ENCODE assay signal across 10 cellular contexts in the genomic region with DNA sequence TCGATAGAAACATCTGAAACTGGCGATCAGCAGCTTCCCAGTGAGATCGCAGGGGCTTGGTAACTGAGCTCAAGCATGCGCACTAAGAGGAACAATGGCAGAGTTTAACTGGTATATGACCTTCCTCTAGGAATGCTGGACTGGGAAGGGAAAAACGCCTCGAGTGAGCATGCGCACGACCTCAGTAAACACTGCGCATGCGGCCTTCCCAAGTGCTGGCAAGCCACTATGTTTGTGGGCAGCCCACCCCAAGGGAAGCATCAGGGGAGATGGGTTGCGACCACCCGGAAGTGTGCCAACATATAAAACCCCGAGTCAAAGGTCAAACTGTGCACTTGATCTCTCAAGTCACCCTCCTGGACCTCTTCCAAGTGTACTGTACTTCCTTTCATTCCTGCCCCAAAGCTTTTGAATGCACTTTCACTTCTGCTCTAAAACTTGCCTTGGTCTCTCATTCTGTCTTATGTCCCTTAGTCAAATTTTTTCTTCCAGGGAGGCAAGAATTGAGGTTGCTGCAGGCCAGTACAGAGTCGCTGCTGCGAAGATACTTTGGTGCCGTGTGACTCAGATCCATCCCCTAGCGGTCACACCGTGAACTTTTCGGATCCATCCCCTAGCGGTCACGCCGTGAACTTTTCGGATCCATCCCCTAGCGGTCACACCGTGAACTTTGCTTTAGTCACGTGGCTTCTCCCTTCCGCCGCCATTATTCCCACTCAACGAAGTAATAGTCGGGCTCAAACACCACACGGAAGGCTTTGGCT.
DNase-seq lines count a peak whose midpoint lies in the region; ATAC-seq and TF ChIP-seq lines count a peak whose summit lies in the region.
"Had no signal": no experiment of that assay in that cellular context is flagged by ENCODE, and none has a peak within 500 bp of the region (broad histone marks: within the 10 kb centered on the region; RNA-seq: fewer than 3 reads in every experiment).

No MANE protein-coding gene starts in this region.

- DNase-seq in GM06990 (ENCODE audit: extremely low read depth, insufficient read length) (no peak), SHP77 (lab: John Stamatoyannopoulos, UW) (peak; percentile 34 to 69), heart right ventricle (no peak), pons (ENCODE audit: low spot score) (peak; percentile 76), C1 segment of cervical spinal cord (lab: John Stamatoyannopoulos, UW) (no peak)
- no peak for DNase-seq in activated effector memory CD4-positive, alpha-beta T cell treated with anti-CD3 and anti-CD28 coated beads, Interleukin-2, amount 50 U/mL, for 16 hours
- no peak for DNase-seq in stimulated activated CD4-positive, alpha-beta T cell treated with anti-CD3 and anti-CD28 coated beads, Interleukin-4, amount 100 ng/mL, for 24 hours
- DNase-seq: GDM1, OCI-M1 had no signal

- H3K9me3 ChIP-seq in heart right ventricle, result peaks cover 0 to 6% (median 0%) of the 10 kb centered on the region in 11 donors

- no peaks in the 10 kb centered on the region; the same call in 1 of the 2 replicates for H3K27me3 ChIP-seq in GM06990 (replicated peaks; ENCODE audit: control insufficient read depth, insufficient read depth, low read length)
- no peaks in the 10 kb centered on the region for H3K27me3 ChIP-seq in heart right ventricle

- 72 to 73% methylated on average over 31 of the region's 31 CpGs for WGBS in heart right ventricle, 2 donors

- H3K4me1 ChIP-seq in heart right ventricle, result peaks cover 19 to 63% (median 48%) of the 10 kb centered on the region in 9 donors

- H3K4me3 ChIP-seq in GM06990 (replicated peaks; ENCODE audit: low read depth, low read length), result no peak overlapping the region
- no peak overlapping the region for H3K4me3 ChIP-seq in heart right ventricle

- H3K36me3 ChIP-seq in GM06990 (ENCODE audit: control insufficient read depth, insufficient read depth, low read length), result no peaks in the 10 kb centered on the region
- no peaks in the 10 kb centered on the region for H3K36me3 ChIP-seq in heart right ventricle

- intact Hi-C loops in heart right ventricle (cut with DNase I), result loop anchor here in 3 of 10 donors (5.0 kb wide), 2 partner anchors 42 to 47 kb away; no protein-coding TSS in a partner anchor

- ATAC-seq in heart right ventricle, result peak in 4 of 8 donors; percentile 10 to 32 (median 24)
- ATAC-seq in HG03469 (IDR thresholded peaks at IDR 0.05; ENCODE audit: unreplicated experiment), result no peak

- H3K27ac ChIP-seq in heart right ventricle, result peak overlapping the region in 7 of 10 donors; percentile 10 to 84 (median 78)

- TF ChIP-seq CTCF in GM06990 (IDR thresholded peaks at IDR 0.05; ENCODE audit: insufficient read depth, low read length, poor library complexity, severe bottlenecking) (peak; percentile 97), heart right ventricle (IDR thresholded peaks at IDR 0.05) (peak in 8 of 9 donors; percentile 5 to 70 (median 48))

Comparison
In these comparisons a context has a peak if more than half of its experiments do, and no peak if none do; other contexts are left out.
1. DNase-seq: peak in SHP77 (2 of 2) and pons (single experiment); none in GM06990 (single experiment), heart right ventricle (0 of 2), C1 segment of cervical spinal cord (0 of 14), activated effector memory CD4-positive, alpha-beta T cell treated with anti-CD3 and anti-CD28 coated beads, Interleukin-2, amount 50 U/mL, for 16 hours (single experiment) and stimulated activated CD4-positive, alpha-beta T cell treated with anti-CD3 and anti-CD28 coated beads, Interleukin-4, amount 100 ng/mL, for 24 hours (single experiment).